21 cellular contexts compared by ENCODE assay signal in the genomic region with DNA sequence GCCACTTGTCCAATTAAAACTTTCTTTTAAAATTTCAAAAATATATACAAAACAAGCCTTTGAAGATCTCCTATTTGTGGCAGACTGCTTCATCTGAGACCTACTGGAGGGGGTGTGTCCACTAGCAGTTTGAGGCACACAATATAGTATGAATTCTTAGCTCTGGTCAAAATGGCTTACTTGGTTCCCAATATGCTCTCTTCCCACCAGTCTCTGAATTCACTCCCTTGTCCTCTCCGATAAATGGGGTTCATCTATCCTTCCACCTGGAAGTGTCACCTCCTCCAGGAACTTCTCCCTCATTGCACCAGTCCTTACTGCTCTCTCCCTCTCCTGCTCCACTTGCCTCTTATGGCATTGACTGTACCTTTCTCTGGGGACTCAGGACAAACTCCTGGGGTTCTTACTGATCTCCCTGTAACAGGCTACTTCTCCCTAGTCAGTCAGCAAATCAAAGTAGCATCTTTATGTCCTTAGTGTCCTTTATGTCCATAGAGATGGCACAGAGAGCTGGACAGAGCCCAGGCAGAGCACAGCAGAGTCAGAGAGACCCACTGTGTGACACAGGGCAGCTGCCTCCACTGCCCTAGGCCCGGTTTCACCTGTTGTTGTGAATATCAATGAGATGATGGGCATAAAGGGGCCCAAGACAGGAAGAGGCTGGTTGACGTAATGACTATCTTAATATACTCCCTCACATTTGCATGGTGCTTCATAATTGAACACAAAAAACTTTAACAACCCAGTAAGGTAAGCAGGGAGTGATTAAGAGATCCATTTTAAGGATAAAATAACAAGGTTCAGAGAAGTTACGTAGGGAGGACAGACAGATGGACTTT. TPM values are rescaled to one million over a fixed set of nuclear protein-coding genes. Genes with fewer than 3 reads are reported as not detected.
DNase-seq lines count a peak whose midpoint lies in the region; ATAC-seq and TF ChIP-seq lines count a peak whose summit lies in the region.
"Had no signal": no experiment of that assay in that cellular context is flagged by ENCODE, and none has a peak within 500 bp of the region (broad histone marks: within the 10 kb centered on the region; RNA-seq: fewer than 3 reads in every experiment).

No MANE protein-coding gene starts in this region.

- H3K27me3 ChIP-seq in body of pancreas (no peaks in the 10 kb centered on the region), ascending aorta (no peaks in the 10 kb centered on the region)

- no peak overlapping the region for H3K27ac Mint-ChIP-seq in natural killer cell
- H3K27ac Mint-ChIP-seq in natural killer cell treated with Interleukin-12 subunit alpha and Interleukin-12 subunit beta and Interleukin-15 and Interleukin-18, amount 100 ng/mL, for 72 hours, result no peak overlapping the region
- H3K27ac Mint-ChIP-seq in mesothelial cell of epicardium, result peak overlapping the region; percentile 6
- H3K27ac Mint-ChIP-seq: activated T-helper 17 cell treated with anti-CD3 and anti-CD28 coated beads, Interleukin-2, amount 50 U/mL, for 72 hours; neural progenitor cell had no signal

- H3K9me3 ChIP-seq in body of pancreas (no peaks in the 10 kb centered on the region), ascending aorta (no peaks in the 10 kb centered on the region)

- H3K4me1 Mint-ChIP-seq in natural killer cell, result peaks cover 13 to 18% of the 10 kb centered on the region in 2 donors
- peaks cover 10 to 12% of the 10 kb centered on the region in 2 donors for H3K4me1 Mint-ChIP-seq in natural killer cell treated with Interleukin-12 subunit alpha and Interleukin-12 subunit beta and Interleukin-15 and Interleukin-18, amount 100 ng/mL, for 72 hours (ENCODE audit: low read depth in 2 of 2)
- H3K4me1 Mint-ChIP-seq in mesothelial cell of epicardium, result peaks cover 34% of the 10 kb centered on the region

- ATAC-seq in natural killer cell (no peak), body of pancreas (no peak), HG03439 (IDR thresholded peaks at IDR 0.05; ENCODE audit: unreplicated experiment) (no peak), HG03159 (IDR thresholded peaks at IDR 0.05; ENCODE audit: unreplicated experiment) (no peak), HG03432 (IDR thresholded peaks at IDR 0.05; ENCODE audit: unreplicated experiment) (no peak)
- ATAC-seq in natural killer cell treated with Interleukin-12 subunit alpha and Interleukin-12 subunit beta and Interleukin-15 and Interleukin-18, amount 100 ng/mL, for 72 hours, result no peak

- peak overlapping the region in 3 of 4 donors; percentile 5 to 86 (median 56) for H3K27ac ChIP-seq in body of pancreas
- peak overlapping the region in 1 of 2 donors; percentile 26 for H3K27ac ChIP-seq in ascending aorta
- H3K27ac ChIP-seq: KMS-11, neural progenitor cell, SK-N-MC had no signal

- peaks cover 17 to 35% of the 10 kb centered on the region in 2 donors for H3K27me3 Mint-ChIP-seq in natural killer cell (ENCODE audit: low read depth in 2 of 2)
- H3K27me3 Mint-ChIP-seq in natural killer cell treated with Interleukin-12 subunit alpha and Interleukin-12 subunit beta and Interleukin-15 and Interleukin-18, amount 100 ng/mL, for 72 hours, result peaks cover 25 to 39% of the 10 kb centered on the region in 2 donors
- no peaks in the 10 kb centered on the region for H3K27me3 Mint-ChIP-seq in mesothelial cell of epicardium (ENCODE audit: low read depth)

- WGBS in body of pancreas, 2 donors, result 85 to 87% methylated on average over 4 of the region's 4 CpGs

- H3K36me3 Mint-ChIP-seq in natural killer cell, result no peaks in the 10 kb centered on the region
- no peaks in the 10 kb centered on the region for H3K36me3 Mint-ChIP-seq in natural killer cell treated with Interleukin-12 subunit alpha and Interleukin-12 subunit beta and Interleukin-15 and Interleukin-18, amount 100 ng/mL, for 72 hours
- peaks cover 2% of the 10 kb centered on the region for H3K36me3 Mint-ChIP-seq in mesothelial cell of epicardium

- intact Hi-C loops in natural killer cell (cut with micrococcal nuclease) (no loop called here), body of pancreas (cut with DNase I) (no loop called here), ascending aorta (cut with DNase I) (loop anchor here (5.0 kb wide), 3 partner anchors 58 to 502 kb away; partner anchors contain the start of genes SRSF10 and TCEA3)

- H3K36me3 ChIP-seq in body of pancreas (replicated peaks in 1 of 2; ENCODE audit: insufficient read depth in 1 of 2, low read depth in 2 of 2) (no peaks in the 10 kb centered on the region), ascending aorta (no peaks in the 10 kb centered on the region)
- H3K36me3 ChIP-seq: neural progenitor cell had no signal

- no peak for TF ChIP-seq CTCF in natural killer cell (IDR thresholded peaks at IDR 0.05)
- TF ChIP-seq CTCF in body of pancreas (IDR thresholded peaks at IDR 0.05), result no peak
- TF ChIP-seq CTCF in mesothelial cell of epicardium (IDR thresholded peaks at IDR 0.05; ENCODE audit: unreplicated experiment), result no peak
- TF ChIP-seq CTCF in ascending aorta (IDR thresholded peaks at IDR 0.05), result no peak

- DNase-seq in natural killer cell (no peak), body of pancreas (no peak), mesothelial cell of epicardium (ENCODE audit: low spot score in 2 of 2, unreplicated experiment in 2 of 2) (no peak), ascending aorta (ENCODE audit: low spot score in 2 of 2) (no peak)
- DNase-seq in natural killer cell treated with Interleukin-12 subunit alpha and Interleukin-12 subunit beta and Interleukin-15 and Interleukin-18, amount 100 ng/mL, for 72 hours (ENCODE audit: low spot score), result no peak
- DNase-seq: activated CD4-positive, alpha-beta T cell treated with anti-CD3 and anti-CD28 coated beads for 1 hour; central memory CD4-positive, alpha-beta T cell; effector CD4-positive, alpha-beta T cell; EL; HCEC 1CT; NCI-H1105 treated with DMSO at 0.1 percent for 48 hours; NCI-H526 treated with DMSO at 0.1 percent for 48 hours; stimulated activated CD4-positive, alpha-beta T cell treated with anti-CD3 and anti-CD28 coated beads, Interleukin-12 subunit alpha, Interleukin-12 subunit beta, amount 100 ng/mL, for 4 hours; T1000 had no signal

- H3K4me3 ChIP-seq in body of pancreas (no peak overlapping the region), ascending aorta (no peak overlapping the region)
- H3K4me3 ChIP-seq: neural progenitor cell, SK-N-MC had no signal

- peaks cover 58% of the 10 kb centered on the region for H3K4me1 ChIP-seq in body of pancreas
- peaks cover 5 to 27% of the 10 kb centered on the region in 2 donors for H3K4me1 ChIP-seq in ascending aorta

- TF ChIP-seq POLR2A in body of pancreas (IDR thresholded peaks at IDR 0.05), result no peak

- H3K4me3 Mint-ChIP-seq in natural killer cell (peak overlapping the region; percentile 49), mesothelial cell of epicardium (no peak overlapping the region)
- no peak overlapping the region for H3K4me3 Mint-ChIP-seq in natural killer cell treated with Interleukin-12 subunit alpha and Interleukin-12 subunit beta and Interleukin-15 and Interleukin-18, amount 100 ng/mL, for 72 hours
- H3K4me3 Mint-ChIP-seq: activated T-helper 17 cell treated with anti-CD3 and anti-CD28 coated beads, Interleukin-2, amount 50 U/mL, for 72 hours had no signal

- no peaks in the 10 kb centered on the region for H3K9me3 Mint-ChIP-seq in natural killer cell
- H3K9me3 Mint-ChIP-seq in natural killer cell treated with Interleukin-12 subunit alpha and Interleukin-12 subunit beta and Interleukin-15 and Interleukin-18, amount 100 ng/mL, for 72 hours, result no peaks in the 10 kb centered on the region
- H3K9me3 Mint-ChIP-seq in mesothelial cell of epicardium, result no peaks in the 10 kb centered on the region
- H3K9me3 Mint-ChIP-seq: activated T-helper 17 cell treated with anti-CD3 and anti-CD28 coated beads, Interleukin-2, amount 50 U/mL, for 72 hours; neural progenitor cell had no signal

RNA-seq across cellular contexts. Expression of gene ASAP3, which starts 3.6 kb away (rescaled TPM):
- total RNA-seq in natural killer cell (under 1 TPM; 0.25 to 0.70 (median 0.59) TPM), body of pancreas (10 to 100 TPM; 27.4 to 39.4 TPM), mesothelial cell of epicardium (87.7 to 96.6 TPM (median 95.8 TPM) in 3 replicates), ascending aorta (125 TPM)
- not detected for total RNA-seq in natural killer cell treated with Interleukin-12 subunit alpha and Interleukin-12 subunit beta and Interleukin-15 and Interleukin-18, amount 100 ng/mL, for 72 hours

RNA-seq across cellular contexts. Expression of gene E2F2, which starts 50.6 kb away (rescaled TPM):
- total RNA-seq in natural killer cell (1 to 10 TPM; 2.1 to 3.9 (median 3.2) TPM), body of pancreas (under 1 TPM in 1 of 2 donors, not detected in 1; under 0.01 TPM), mesothelial cell of epicardium (4.2 to 5.7 TPM (median 4.8 TPM) in 3 replicates), ascending aorta (not detected)
- 10 to 100 TPM; 10.7 to 15.5 TPM for total RNA-seq in natural killer cell treated with Interleukin-12 subunit alpha and Interleukin-12 subunit beta and Interleukin-15 and Interleukin-18, amount 100 ng/mL, for 72 hours

RNA-seq across cellular contexts. Expression of gene TCEA3, which starts 55.9 kb away (rescaled TPM):
- 1 to 10 TPM in 1 of 3 donors, under 1 TPM in 2; 0.75 to 1.5 (median 0.94) TPM for total RNA-seq in natural killer cell
- total RNA-seq in natural killer cell treated with Interleukin-12 subunit alpha and Interleukin-12 subunit beta and Interleukin-15 and Interleukin-18, amount 100 ng/mL, for 72 hours, result under 1 TPM in 1 of 2 donors, not detected in 1; 0.31 TPM
- total RNA-seq in body of pancreas, result 100 to 1,000 TPM; 110 to 140 TPM
- total RNA-seq in mesothelial cell of epicardium, result 8.0 to 10.0 TPM (median 9.9 TPM) in 3 replicates
- 11.3 TPM for total RNA-seq in ascending aorta

Comparison
In these comparisons a context has a peak if more than half of its experiments do, and no peak if none do; other contexts are left out.
1. RNA of gene ASAP3, which starts 3.6 kb away (total RNA-seq): 125 TPM in ascending aorta (single experiment), 87.7 to 96.6 TPM in mesothelial cell of epicardium and 27.4 to 39.4 TPM in body of pancreas; 0.25 to 0.70 TPM in natural killer cell and not detected in natural killer cell treated with Interleukin-12 subunit alpha and Interleukin-12 subunit beta and Interleukin-15 and Interleukin-18, amount 100 ng/mL, for 72 hours; every median in the first group is over 10 times any median in the second.